ENCODE assay signal across 10 cellular contexts in the genomic region with DNA sequence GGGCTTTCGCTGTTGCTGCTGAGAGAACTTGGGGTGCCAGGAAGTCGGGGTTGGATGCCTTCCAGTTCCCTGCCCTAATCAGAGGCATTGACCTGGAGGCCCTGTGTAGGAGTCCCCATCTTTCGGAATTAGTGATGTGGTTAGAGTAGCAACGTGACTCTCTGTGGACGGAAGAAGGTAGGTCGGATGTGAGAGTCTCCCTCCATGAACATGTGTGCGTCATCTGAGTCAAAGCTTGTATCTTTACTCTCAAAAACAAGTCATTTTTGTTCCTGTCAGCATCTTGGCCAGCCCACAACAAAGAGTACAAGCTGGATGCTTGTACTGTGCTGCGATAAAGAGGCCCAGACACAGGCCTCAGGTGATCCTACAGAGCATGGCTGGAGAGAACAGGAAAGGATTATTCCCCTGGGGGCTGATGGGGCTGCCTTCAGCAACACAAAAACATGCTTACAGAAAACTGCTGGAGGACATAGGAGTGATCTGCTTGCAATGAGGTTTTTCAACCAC. TPM values are rescaled to one million over a fixed set of nuclear protein-coding genes. Genes with fewer than 3 reads are reported as not detected.
DNase-seq lines count a peak whose midpoint lies in the region; ATAC-seq and TF ChIP-seq lines count a peak whose summit lies in the region.
"Had no signal": no experiment of that assay in that cellular context is flagged by ENCODE, and none has a peak within 500 bp of the region (broad histone marks: within the 10 kb centered on the region; RNA-seq: fewer than 3 reads in every experiment).

No MANE protein-coding gene starts in this region.

- H3K27me3 Mint-ChIP-seq in T-helper 17 cell, result no peaks in the 10 kb centered on the region
- no peaks in the 10 kb centered on the region for H3K27me3 Mint-ChIP-seq in central memory CD8-positive, alpha-beta T cell

- no peaks in the 10 kb centered on the region for H3K9me3 Mint-ChIP-seq in central memory CD8-positive, alpha-beta T cell

- H3K4me1 Mint-ChIP-seq in T-helper 17 cell, result peaks cover 57% of the 10 kb centered on the region
- peaks cover 52% of the 10 kb centered on the region for H3K4me1 Mint-ChIP-seq in central memory CD8-positive, alpha-beta T cell

- peak overlapping the region; percentile 97 for H3K27ac Mint-ChIP-seq in T-helper 17 cell
- peak overlapping the region; percentile 88 for H3K27ac Mint-ChIP-seq in central memory CD8-positive, alpha-beta T cell (ENCODE audit: low read depth)

- no peaks in the 10 kb centered on the region for H3K36me3 Mint-ChIP-seq in T-helper 17 cell (ENCODE audit: low read depth)
- H3K36me3 Mint-ChIP-seq in central memory CD8-positive, alpha-beta T cell (ENCODE audit: insufficient read depth), result peaks cover 5% of the 10 kb centered on the region

- H3K9me3 ChIP-seq in T-helper 17 cell (ENCODE audit: control insufficient read depth, low read length, poor library complexity, severe bottlenecking), result no peaks in the 10 kb centered on the region
- H3K9me3 ChIP-seq: breast epithelium, psoas muscle had no signal

- DNase-seq in GM13977 (ENCODE audit: low spot score) (peak; percentile 67), T-helper 17 cell (peak; percentile 39 to 71 (median 67)), NCI-H226 (no peak), NCI-H1930 (lab: John Stamatoyannopoulos, UW) (no peak), NCI-H1436 (lab: John Stamatoyannopoulos, UW) (no peak)
- peak; percentile 63 to 83 for DNase-seq in central memory CD8-positive, alpha-beta T cell (ENCODE audit: low spot score in 2 of 2)
- peak; percentile 71 for DNase-seq in stimulated activated naive CD8-positive, alpha-beta T cell treated with anti-CD3 and anti-CD28 coated beads, Interleukin-15, Interleukin-2, amounts not matched to agents 100 U/mL and 50 U/mL, for 24 hours
- DNase-seq: psoas muscle had no signal

- ATAC-seq in HG02678 (IDR thresholded peaks at IDR 0.05; ENCODE audit: unreplicated experiment), result peak; percentile 97
- ATAC-seq in T-helper 17 cell, result peak; percentile 95
- ATAC-seq in central memory CD8-positive, alpha-beta T cell (replicated peaks; ENCODE audit: extremely low read depth, poor library complexity, severe bottlenecking), result peak; percentile 98
- peak; percentile 96 for ATAC-seq in stimulated activated naive CD8-positive, alpha-beta T cell treated with anti-CD3 and anti-CD28 coated beads, Interleukin-15, Interleukin-2, amounts not matched to agents 100 U/mL and 50 U/mL, for 24 hours

- H3K4me3 Mint-ChIP-seq in T-helper 17 cell, result peak overlapping the region; percentile 57
- H3K4me3 Mint-ChIP-seq in central memory CD8-positive, alpha-beta T cell, result peak overlapping the region; percentile 5

- no peak for TF ChIP-seq CTCF in GM13977 (IDR thresholded peaks at IDR 0.05; ENCODE audit: extremely low read depth, insufficient read depth, missing control alignments)

- in situ Hi-C loops in GM13977 (cut with MboI; ENCODE audit: low pct_unique_long_range_greater_than_20kb, low sequenced_read_pairs, unreplicated experiment), result no loop called here

RNA-seq across cellular contexts. Expression of gene IL10, which starts 31.0 kb away (rescaled TPM):
- total RNA-seq in T-helper 17 cell, result under 1 TPM; 0.20 to 0.76 TPM

RNA-seq across cellular contexts. Expression of gene IL19, which starts 32.7 kb away (rescaled TPM):
- total RNA-seq in T-helper 17 cell, result not detected
- total RNA-seq: breast epithelium, psoas muscle had no signal

Comparison
In these comparisons a context has a peak if more than half of its experiments do, and no peak if none do; other contexts are left out.
1. DNase-seq: peak in GM13977 (single experiment), T-helper 17 cell (3 of 3), central memory CD8-positive, alpha-beta T cell (2 of 2) and stimulated activated naive CD8-positive, alpha-beta T cell treated with anti-CD3 and anti-CD28 coated beads, Interleukin-15, Interleukin-2, amounts not matched to agents 100 U/mL and 50 U/mL, for 24 hours (single experiment); none in NCI-H226 (single experiment), NCI-H1930 (0 of 2) and NCI-H1436 (single experiment).
2. Peak in every context shown above with its lines, with median percentiles within 50 percentile points of each other: ATAC-seq.